19 cellular contexts compared by ENCODE assay signal in the genomic region with DNA sequence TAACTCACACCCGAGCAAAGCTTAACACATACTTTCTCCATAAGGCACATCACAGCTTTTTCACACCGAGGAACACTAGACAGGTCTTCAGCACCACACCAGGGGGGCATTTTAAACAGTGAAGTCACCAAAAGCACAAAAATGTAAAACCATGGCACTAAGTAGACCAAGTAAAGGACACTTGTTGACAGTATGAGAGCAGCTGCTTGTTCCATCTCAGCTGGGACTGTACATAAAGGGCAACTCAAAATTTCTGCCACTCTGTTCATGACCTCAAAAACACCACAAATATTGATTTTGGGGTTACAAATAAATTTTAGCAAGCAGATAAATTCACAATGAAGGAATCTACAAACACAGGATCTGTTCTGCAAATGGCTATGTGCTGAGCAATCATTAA.
DNase-seq lines count a peak whose midpoint lies in the region; ATAC-seq and TF ChIP-seq lines count a peak whose summit lies in the region.
"Had no signal": no experiment of that assay in that cellular context is flagged by ENCODE, and none has a peak within 500 bp of the region (broad histone marks: within the 10 kb centered on the region; RNA-seq: fewer than 3 reads in every experiment).

No MANE protein-coding gene starts in this region.

- H3K18ac ChIP-seq in neuronal stem cell (ENCODE audit: low read length): no peak overlapping the region

- H2AFZ ChIP-seq in neuronal stem cell (ENCODE audit: low read length): no peak overlapping the region
- H2AFZ ChIP-seq: PC-9 had no signal

- no peaks in the 10 kb centered on the region for H3K9me3 ChIP-seq in CD8-positive, alpha-beta T cell (ENCODE audit: low read length)
- no peaks in the 10 kb centered on the region for H3K9me3 ChIP-seq in neuronal stem cell (replicated peaks in 1 of 2; ENCODE audit: control insufficient read depth in 2 of 2, insufficient read depth in 1 of 2, low read depth in 1 of 2, low read length in 2 of 2)
- H3K9me3 ChIP-seq: colonic mucosa, right atrium auricular region had no signal

- TF ChIP-seq CTCF in CD8-positive, alpha-beta T cell (IDR thresholded peaks at IDR 0.05): no peak

- H3K27ac Mint-ChIP-seq in CD8-positive, alpha-beta T cell: peak overlapping the region; percentile 38
- peak overlapping the region; percentile 98 to 99 (median 99) for H3K27ac Mint-ChIP-seq in IgD-negative memory B cell
- H3K27ac Mint-ChIP-seq in activated naive CD8-positive, alpha-beta T cell treated with anti-CD3 and anti-CD28 coated beads, Interleukin-2, amount 10 ng/mL, durations not matched to agents 7 days and 5 days: peak overlapping the region; percentile 39
- H3K27ac Mint-ChIP-seq: activated CD4-positive, alpha-beta T cell treated with anti-CD3 and anti-CD28 coated beads, Interleukin-2, amount 10 ng/mL, durations not matched to agents 7 days and 5 days had no signal

- no peak for ATAC-seq in CD8-positive, alpha-beta T cell
- ATAC-seq in activated naive CD8-positive, alpha-beta T cell treated with anti-CD3 and anti-CD28 coated beads, Interleukin-2, amount 10 ng/mL, durations not matched to agents 7 days and 5 days (ENCODE audit: low read depth): no peak
- ATAC-seq in HG03520 (IDR thresholded peaks at IDR 0.05; ENCODE audit: unreplicated experiment): no peak
- no peak for ATAC-seq in GM21619 (IDR thresholded peaks at IDR 0.05; ENCODE audit: unreplicated experiment)

- H2BK12ac ChIP-seq in neuronal stem cell (ENCODE audit: low read length): no peak overlapping the region

- peaks cover 6% of the 10 kb centered on the region for H3K36me3 ChIP-seq in CD8-positive, alpha-beta T cell (ENCODE audit: insufficient read depth, low read length)
- peaks cover 11 to 26% of the 10 kb centered on the region in 2 donors for H3K36me3 ChIP-seq in neuronal stem cell (replicated peaks in 1 of 2; ENCODE audit: control insufficient read depth in 2 of 2, insufficient read depth in 2 of 2, low read length in 2 of 2)

- no peak overlapping the region for H2BK120ac ChIP-seq in neuronal stem cell (ENCODE audit: low read depth, low read length)

- no peak overlapping the region for H2AK5ac ChIP-seq in neuronal stem cell (ENCODE audit: low read depth, low read length)

- no peak overlapping the region for H3K4me3 Mint-ChIP-seq in CD8-positive, alpha-beta T cell
- peak overlapping the region in 2 of 4 donors; percentile 22 to 87 for H3K4me3 Mint-ChIP-seq in IgD-negative memory B cell
- no peak overlapping the region for H3K4me3 Mint-ChIP-seq in activated naive CD8-positive, alpha-beta T cell treated with anti-CD3 and anti-CD28 coated beads, Interleukin-2, amount 10 ng/mL, durations not matched to agents 7 days and 5 days
- H3K4me3 Mint-ChIP-seq: activated CD4-positive, alpha-beta T cell treated with anti-CD3 and anti-CD28 coated beads, Interleukin-2, amount 10 ng/mL, durations not matched to agents 7 days and 5 days had no signal

- no peak overlapping the region for H3K27ac ChIP-seq in CD8-positive, alpha-beta T cell (ENCODE audit: low read depth, low read length)
- no peak overlapping the region for H3K27ac ChIP-seq in neuronal stem cell (replicated peaks; ENCODE audit: low read length)
- H3K27ac ChIP-seq: colonic mucosa, KMS-11, PC-9 had no signal

- no peak overlapping the region for H4K91ac ChIP-seq in neuronal stem cell (ENCODE audit: low read depth, low read length, poor library complexity)

- H3K9me3 Mint-ChIP-seq in CD8-positive, alpha-beta T cell: no peaks in the 10 kb centered on the region
- H3K9me3 Mint-ChIP-seq in IgD-negative memory B cell: no peaks in the 10 kb centered on the region
- H3K9me3 Mint-ChIP-seq in activated naive CD8-positive, alpha-beta T cell treated with anti-CD3 and anti-CD28 coated beads, Interleukin-2, amount 10 ng/mL, durations not matched to agents 7 days and 5 days: no peaks in the 10 kb centered on the region
- H3K9me3 Mint-ChIP-seq: activated CD4-positive, alpha-beta T cell treated with anti-CD3 and anti-CD28 coated beads, Interleukin-2, amount 10 ng/mL, durations not matched to agents 7 days and 5 days had no signal

- no peak overlapping the region for H4K8ac ChIP-seq in neuronal stem cell (ENCODE audit: low read depth, low read length)

- no peaks in the 10 kb centered on the region for H3K27me3 Mint-ChIP-seq in CD8-positive, alpha-beta T cell (ENCODE audit: low read depth)
- peaks cover 2% of the 10 kb centered on the region for H3K27me3 Mint-ChIP-seq in IgD-negative memory B cell
- H3K27me3 Mint-ChIP-seq in activated naive CD8-positive, alpha-beta T cell treated with anti-CD3 and anti-CD28 coated beads, Interleukin-2, amount 10 ng/mL, durations not matched to agents 7 days and 5 days: peaks cover 5% of the 10 kb centered on the region

- H3K4ac ChIP-seq in neuronal stem cell (ENCODE audit: low read length): no peak overlapping the region

- POLR2A ChIA-PET in CD8-positive, alpha-beta T cell (lab: Charles Lee): no interaction called here
- POLR2A ChIA-PET in activated naive CD8-positive, alpha-beta T cell treated with anti-CD3 and anti-CD28 coated beads, Interleukin-2, amount 10 ng/mL, durations not matched to agents 7 days and 5 days (lab: Charles Lee): no interaction called here

- intact Hi-C loops in CD8-positive, alpha-beta T cell (cut with DNase I, micrococcal nuclease): no loop called here

- no peaks in the 10 kb centered on the region for H3K79me1 ChIP-seq in neuronal stem cell (ENCODE audit: low read depth, low read length)

- no peak for DNase-seq in CD8-positive, alpha-beta T cell
- DNase-seq in activated naive CD8-positive, alpha-beta T cell treated with anti-CD3 and anti-CD28 coated beads, Interleukin-2, amount 10 ng/mL, durations not matched to agents 7 days and 5 days: no peak
- DNase-seq in neuronal stem cell (ENCODE audit: low spot score) (no peak), dedifferentiated amniotic fluid mesenchymal stem cell (ENCODE audit: extremely low spot score) (no peak), NCI-H2171 (lab: John Stamatoyannopoulos, UW) (no peak)
- DNase-seq: activated CD4-positive, alpha-beta T cell treated with anti-CD3 and anti-CD28 coated beads, Interleukin-2, amount 10 ng/mL, durations not matched to agents 7 days and 5 days; colonic mucosa; kidney glomerular epithelial cell; MV-4-11; NCI-H1694; NCI-H69; PC-9; SHP77; stimulated activated CD4-positive, alpha-beta T cell treated with anti-CD3 and anti-CD28 coated beads, Interleukin-4, amount 100 ng/mL, for 24 hours had no signal

- CTCF ChIA-PET in CD8-positive, alpha-beta T cell (lab: Charles Lee): no interaction called here

- H2BK5ac ChIP-seq in neuronal stem cell (ENCODE audit: low read length): no peak overlapping the region

- peak overlapping the region; percentile 27 for H3K9ac ChIP-seq in neuronal stem cell (ENCODE audit: low read depth, low read length, poor library complexity)
- H3K9ac ChIP-seq: KMS-11 had no signal

- H3K14ac ChIP-seq in neuronal stem cell (ENCODE audit: low read length): no peak overlapping the region

- no peak overlapping the region for H3K4me2 ChIP-seq in neuronal stem cell (ENCODE audit: insufficient read depth, low read length, poor library complexity, severe bottlenecking)
- H3K4me2 ChIP-seq: KMS-11, PC-9 had no signal

- peaks cover 4% of the 10 kb centered on the region for H3K4me1 Mint-ChIP-seq in CD8-positive, alpha-beta T cell (ENCODE audit: low read depth)
- peaks cover 38 to 48% (median 46%) of the 10 kb centered on the region in 3 donors for H3K4me1 Mint-ChIP-seq in IgD-negative memory B cell
- H3K4me1 Mint-ChIP-seq in activated naive CD8-positive, alpha-beta T cell treated with anti-CD3 and anti-CD28 coated beads, Interleukin-2, amount 10 ng/mL, durations not matched to agents 7 days and 5 days: no peaks in the 10 kb centered on the region
- H3K4me1 Mint-ChIP-seq: activated CD4-positive, alpha-beta T cell treated with anti-CD3 and anti-CD28 coated beads, Interleukin-2, amount 10 ng/mL, durations not matched to agents 7 days and 5 days had no signal

- H2BK15ac ChIP-seq in neuronal stem cell (ENCODE audit: low read length): no peak overlapping the region

- WGBS in neuronal stem cell (ENCODE audit: extremely low coverage in 2 of 2, insufficient read length in 2 of 2, insufficient replicate concordance in 1 of 2), 2 donors: no CpG with 5 or more reads among the region's 2 CpGs

- no peak overlapping the region for H3K4me3 ChIP-seq in CD8-positive, alpha-beta T cell (ENCODE audit: low read depth, low read length)
- no peak overlapping the region for H3K4me3 ChIP-seq in neuronal stem cell (ENCODE audit: low read length in 2 of 2)
- H3K4me3 ChIP-seq: colonic mucosa, PC-9, right atrium auricular region had no signal

- H3K27me3 ChIP-seq in CD8-positive, alpha-beta T cell (ENCODE audit: insufficient read depth, low read length): no peaks in the 10 kb centered on the region
- H3K27me3 ChIP-seq in neuronal stem cell (ENCODE audit: control insufficient read depth in 3 of 3, insufficient read depth in 3 of 3, low read depth in 1 of 3, low read length in 3 of 3): no peaks in the 10 kb centered on the region
- H3K27me3 ChIP-seq: colonic mucosa, right atrium auricular region had no signal

- peaks cover 17% of the 10 kb centered on the region for H3K36me3 Mint-ChIP-seq in CD8-positive, alpha-beta T cell
- H3K36me3 Mint-ChIP-seq in IgD-negative memory B cell: peaks cover 5% of the 10 kb centered on the region
- H3K36me3 Mint-ChIP-seq in activated naive CD8-positive, alpha-beta T cell treated with anti-CD3 and anti-CD28 coated beads, Interleukin-2, amount 10 ng/mL, durations not matched to agents 7 days and 5 days: peaks cover 10% of the 10 kb centered on the region

- H3K4me1 ChIP-seq in CD8-positive, alpha-beta T cell (ENCODE audit: insufficient read depth, low read length): no peaks in the 10 kb centered on the region
- peaks cover 5 to 9% of the 10 kb centered on the region in 2 donors for H3K4me1 ChIP-seq in neuronal stem cell (ENCODE audit: control insufficient read depth in 2 of 2, insufficient read depth in 1 of 2, low read depth in 1 of 2, low read length in 2 of 2)
- H3K4me1 ChIP-seq: colonic mucosa had no signal

- H3K23ac ChIP-seq in neuronal stem cell (ENCODE audit: low read depth, low read length, poor library complexity): no peak overlapping the region

Comparison
In these comparisons a context has a peak if more than half of its experiments do, and no peak if none do; other contexts are left out.
1. H3K27ac Mint-ChIP-seq: peak in every context shown above with its lines; median percentile 99 in IgD-negative memory B cell; 39 in activated naive CD8-positive, alpha-beta T cell treated with anti-CD3 and anti-CD28 coated beads, Interleukin-2, amount 10 ng/mL, durations not matched to agents 7 days and 5 days; 38 in CD8-positive, alpha-beta T cell.